2 cellular contexts compared by ENCODE assay signal in the genomic region with DNA sequence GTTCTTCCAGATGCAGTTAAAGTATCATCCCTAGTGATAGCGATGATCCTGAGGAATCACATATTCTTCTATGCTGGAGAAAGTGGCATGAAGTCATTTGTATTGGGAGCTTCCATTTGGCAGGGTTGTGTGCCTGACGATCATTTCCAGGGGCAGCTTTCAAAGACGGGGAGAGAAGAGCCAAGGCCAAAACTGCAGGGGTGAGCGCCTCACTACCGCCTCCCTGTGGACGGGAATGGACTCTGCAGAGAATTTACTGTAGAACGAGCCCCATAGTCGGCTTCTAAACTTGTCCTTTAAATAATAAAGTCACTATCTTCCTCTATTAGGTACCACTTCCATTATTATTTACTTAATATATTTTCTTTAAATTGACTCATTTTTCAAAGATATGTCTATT.
TF ChIP-seq lines count a peak whose summit lies in the region.

No MANE protein-coding gene starts in this region.

TF ChIP-seq in HepG2, 621 proteins besides CTCF, POLR2A, EP300 and RAD21:
- TF ChIP-seq, protein P1, sequence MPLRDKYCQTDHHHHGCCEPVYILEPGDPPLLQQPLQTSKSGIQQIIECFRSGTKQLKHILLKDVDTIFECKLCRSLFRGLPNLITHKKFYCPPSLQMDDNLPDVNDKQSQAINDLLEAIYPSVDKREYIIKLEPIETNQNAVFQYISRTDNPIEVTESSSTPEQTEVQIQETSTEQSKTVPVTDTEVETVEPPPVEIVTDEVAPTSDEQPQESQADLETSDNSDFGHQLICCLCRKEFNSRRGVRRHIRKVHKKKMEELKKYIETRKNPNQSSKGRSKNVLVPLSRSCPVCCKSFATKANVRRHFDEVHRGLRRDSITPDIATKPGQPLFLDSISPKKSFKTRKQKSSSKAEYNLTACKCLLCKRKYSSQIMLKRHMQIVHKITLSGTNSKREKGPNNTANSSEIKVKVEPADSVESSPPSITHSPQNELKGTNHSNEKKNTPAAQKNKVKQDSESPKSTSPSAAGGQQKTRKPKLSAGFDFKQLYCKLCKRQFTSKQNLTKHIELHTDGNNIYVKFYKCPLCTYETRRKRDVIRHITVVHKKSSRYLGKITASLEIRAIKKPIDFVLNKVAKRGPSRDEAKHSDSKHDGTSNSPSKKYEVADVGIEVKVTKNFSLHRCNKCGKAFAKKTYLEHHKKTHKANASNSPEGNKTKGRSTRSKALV (CRISPR knock-in tag; IDR thresholded peaks at IDR 0.05), result no peak
- TF ChIP-seq, protein P2, sequence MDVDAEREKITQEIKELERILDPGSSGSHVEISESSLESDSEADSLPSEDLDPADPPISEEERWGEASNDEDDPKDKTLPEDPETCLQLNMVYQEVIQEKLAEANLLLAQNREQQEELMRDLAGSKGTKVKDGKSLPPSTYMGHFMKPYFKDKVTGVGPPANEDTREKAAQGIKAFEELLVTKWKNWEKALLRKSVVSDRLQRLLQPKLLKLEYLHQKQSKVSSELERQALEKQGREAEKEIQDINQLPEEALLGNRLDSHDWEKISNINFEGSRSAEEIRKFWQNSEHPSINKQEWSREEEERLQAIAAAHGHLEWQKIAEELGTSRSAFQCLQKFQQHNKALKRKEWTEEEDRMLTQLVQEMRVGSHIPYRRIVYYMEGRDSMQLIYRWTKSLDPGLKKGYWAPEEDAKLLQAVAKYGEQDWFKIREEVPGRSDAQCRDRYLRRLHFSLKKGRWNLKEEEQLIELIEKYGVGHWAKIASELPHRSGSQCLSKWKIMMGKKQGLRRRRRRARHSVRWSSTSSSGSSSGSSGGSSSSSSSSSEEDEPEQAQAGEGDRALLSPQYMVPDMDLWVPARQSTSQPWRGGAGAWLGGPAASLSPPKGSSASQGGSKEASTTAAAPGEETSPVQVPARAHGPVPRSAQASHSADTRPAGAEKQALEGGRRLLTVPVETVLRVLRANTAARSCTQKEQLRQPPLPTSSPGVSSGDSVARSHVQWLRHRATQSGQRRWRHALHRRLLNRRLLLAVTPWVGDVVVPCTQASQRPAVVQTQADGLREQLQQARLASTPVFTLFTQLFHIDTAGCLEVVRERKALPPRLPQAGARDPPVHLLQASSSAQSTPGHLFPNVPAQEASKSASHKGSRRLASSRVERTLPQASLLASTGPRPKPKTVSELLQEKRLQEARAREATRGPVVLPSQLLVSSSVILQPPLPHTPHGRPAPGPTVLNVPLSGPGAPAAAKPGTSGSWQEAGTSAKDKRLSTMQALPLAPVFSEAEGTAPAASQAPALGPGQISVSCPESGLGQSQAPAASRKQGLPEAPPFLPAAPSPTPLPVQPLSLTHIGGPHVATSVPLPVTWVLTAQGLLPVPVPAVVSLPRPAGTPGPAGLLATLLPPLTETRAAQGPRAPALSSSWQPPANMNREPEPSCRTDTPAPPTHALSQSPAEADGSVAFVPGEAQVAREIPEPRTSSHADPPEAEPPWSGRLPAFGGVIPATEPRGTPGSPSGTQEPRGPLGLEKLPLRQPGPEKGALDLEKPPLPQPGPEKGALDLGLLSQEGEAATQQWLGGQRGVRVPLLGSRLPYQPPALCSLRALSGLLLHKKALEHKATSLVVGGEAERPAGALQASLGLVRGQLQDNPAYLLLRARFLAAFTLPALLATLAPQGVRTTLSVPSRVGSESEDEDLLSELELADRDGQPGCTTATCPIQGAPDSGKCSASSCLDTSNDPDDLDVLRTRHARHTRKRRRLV (CRISPR knock-in tag; IDR thresholded peaks at IDR 0.05), result no peak
- TF ChIP-seq ZNF143 (CRISPR knock-in tag; IDR thresholded peaks at IDR 0.05), result no peak

TF ChIP-seq in GM12891, 5 proteins besides CTCF, POLR2A, EP300 and RAD21:
- no peak for TF ChIP-seq POU2F2 (IDR thresholded peaks at IDR 0.05; ENCODE audit: low read depth, low read length)
- TF ChIP-seq PAX5 (IDR thresholded peaks at IDR 0.05; ENCODE audit: insufficient read depth, low read length, severe bottlenecking), result no peak
- no peak for TF ChIP-seq SPI1 (IDR thresholded peaks at IDR 0.05; ENCODE audit: low read depth, low read length)
- no peak for TF ChIP-seq POLR2AphosphoS5 (IDR thresholded peaks at IDR 0.05; ENCODE audit: low read depth, low read length)
- no peak for TF ChIP-seq TAF1 (IDR thresholded peaks at IDR 0.05; ENCODE audit: low read depth, low read length)
TF ChIP-seq in GM12891: peak in this region for 0.
